ENCODE assay signal across 1 cellular context in genomic region chr2:65165595-65165994, GRCh38.
TF ChIP-seq lines count a peak whose summit lies in the region.

No MANE protein-coding gene starts in this region.

TF ChIP-seq in HepG2, 621 proteins besides CTCF, POLR2A, EP300 and RAD21 (continued from another document):
- TF ChIP-seq TERF1 (CRISPR knock-in tag; IDR thresholded peaks at IDR 0.05) (no peak), RBAK (CRISPR knock-in tag; IDR thresholded peaks at IDR 0.05) (no peak)
TF ChIP-seq in HepG2: peak in this region for 0.
